In genomic region chr3:124659175-124659574, GRCh38 we compare ENCODE assay signal across 25 cellular contexts.
"Had no signal": no experiment of that assay in that cellular context is flagged by ENCODE, and none has a peak within 500 bp of the region (broad histone marks: within the 10 kb centered on the region; RNA-seq: fewer than 3 reads in every experiment).

No MANE protein-coding gene starts in this region.

- H3K27me3 ChIP-seq: ascending aorta, brain microvascular endothelial cell, dorsolateral prefrontal cortex had no signal

- FAIRE-seq: frontal cortex had no signal

- H3K4me3 ChIP-seq: ascending aorta, coronary artery, dorsolateral prefrontal cortex had no signal

- DNase-seq: activated CD4-positive, alpha-beta memory T cell treated with anti-CD3 and anti-CD28 coated beads for 36 hours; activated CD4-positive, alpha-beta T cell treated with anti-CD3 and anti-CD28 coated beads for 36 hours; activated CD4-positive, alpha-beta T cell treated with anti-CD3 and anti-CD28 coated beads, Interleukin-2, amount 10 ng/mL, durations not matched to agents 24 days and 14 days; activated CD4-positive, CD25-positive, alpha-beta regulatory T cell; activated CD4-positive, CD25-positive, alpha-beta regulatory T cell treated with anti-CD3 and anti-CD28 coated beads, Interleukin-2, amount 50 U/mL, for 72 hours; activated CD8-positive, alpha-beta memory T cell treated with anti-CD3 and anti-CD28 coated beads, Interleukin-2, amount 10 ng/mL, durations not matched to agents 7 days and 5 days; activated CD8-positive, alpha-beta memory T cell treated with anti-CD3 and anti-CD28 coated beads, Interleukin-2, amount 50 U/mL, for 4 hours; activated CD8-positive, alpha-beta T cell treated with anti-CD3 and anti-CD28 coated beads, Interleukin-2, amount 10 ng/mL, durations not matched to agents 7 days and 5 days; activated effector memory CD4-positive, alpha-beta T cell treated with anti-CD3 and anti-CD28 coated beads, Interleukin-2, amount 50 U/mL, for 16 hours; activated naive CD4-positive, alpha-beta T cell treated with anti-CD3 and anti-CD28 coated beads for 36 hours; activated naive CD8-positive, alpha-beta T cell treated with anti-CD3 and anti-CD28 coated beads for 36 hours; activated naive CD8-positive, alpha-beta T cell treated with anti-CD3 and anti-CD28 coated beads, Interleukin-2, amount 50 U/mL, for 24 hours; activated T-cell treated with anti-CD3 and anti-CD28 coated beads, Interleukin-2, amount 50 U/mL, for 1 hour; activated T-cell treated with anti-CD3 and anti-CD28 coated beads, Interleukin-2, amount 50 U/mL, for 48 hours; brain microvascular endothelial cell; dorsolateral prefrontal cortex; effector memory CD4-positive, alpha-beta T cell; endodermal cell; foreskin fibroblast; head of caudate nucleus; T-helper 2 cell had no signal

- H3K9me3 ChIP-seq: ascending aorta had no signal

- ATAC-seq: activated CD4-positive, alpha-beta T cell treated with anti-CD3 and anti-CD28 coated beads for 36 hours; activated CD8-positive, alpha-beta memory T cell treated with anti-CD3 and anti-CD28 coated beads, Interleukin-2, amount 10 ng/mL, durations not matched to agents 7 days and 5 days; activated CD8-positive, alpha-beta T cell treated with anti-CD3 and anti-CD28 coated beads, Interleukin-2, amount 10 ng/mL, durations not matched to agents 7 days and 5 days; activated naive CD8-positive, alpha-beta T cell treated with anti-CD3 and anti-CD28 coated beads, Interleukin-2, amount 50 U/mL, for 24 hours; esophagus mucosa had no signal

- H3K36me3 ChIP-seq: brain microvascular endothelial cell had no signal

- H3K4me1 ChIP-seq: ascending aorta had no signal

- H3K27ac ChIP-seq: ascending aorta, brain microvascular endothelial cell, coronary artery, dorsolateral prefrontal cortex had no signal
